Comparison of ENCODE assay signal across 3 cellular contexts in genomic region chr7:141598408-141598807, GRCh38.
TF ChIP-seq lines count a peak whose summit lies in the region.

No MANE protein-coding gene starts in this region.

TF ChIP-seq in HepG2, 621 proteins besides CTCF, POLR2A, EP300 and RAD21:
- TF ChIP-seq MAFK (conservative IDR thresholded peaks at IDR 0.05 in 1 of 2, IDR thresholded peaks at IDR 0.05 in 1 of 2; ENCODE audit: low read length in 2 of 2) (peak; percentile 60 to 79), NAIF1 (CRISPR knock-in tag; IDR thresholded peaks at IDR 0.05; ENCODE audit: borderline replicate concordance) (no peak), MAFF (IDR thresholded peaks at IDR 0.05; ENCODE audit: low read depth, low read length) (peak; percentile 53; the same call in 1 of the 2 replicates), ADNP (CRISPR knock-in tag; IDR thresholded peaks at IDR 0.05) (no peak)
- TF ChIP-seq, protein P1, sequence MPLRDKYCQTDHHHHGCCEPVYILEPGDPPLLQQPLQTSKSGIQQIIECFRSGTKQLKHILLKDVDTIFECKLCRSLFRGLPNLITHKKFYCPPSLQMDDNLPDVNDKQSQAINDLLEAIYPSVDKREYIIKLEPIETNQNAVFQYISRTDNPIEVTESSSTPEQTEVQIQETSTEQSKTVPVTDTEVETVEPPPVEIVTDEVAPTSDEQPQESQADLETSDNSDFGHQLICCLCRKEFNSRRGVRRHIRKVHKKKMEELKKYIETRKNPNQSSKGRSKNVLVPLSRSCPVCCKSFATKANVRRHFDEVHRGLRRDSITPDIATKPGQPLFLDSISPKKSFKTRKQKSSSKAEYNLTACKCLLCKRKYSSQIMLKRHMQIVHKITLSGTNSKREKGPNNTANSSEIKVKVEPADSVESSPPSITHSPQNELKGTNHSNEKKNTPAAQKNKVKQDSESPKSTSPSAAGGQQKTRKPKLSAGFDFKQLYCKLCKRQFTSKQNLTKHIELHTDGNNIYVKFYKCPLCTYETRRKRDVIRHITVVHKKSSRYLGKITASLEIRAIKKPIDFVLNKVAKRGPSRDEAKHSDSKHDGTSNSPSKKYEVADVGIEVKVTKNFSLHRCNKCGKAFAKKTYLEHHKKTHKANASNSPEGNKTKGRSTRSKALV (CRISPR knock-in tag; IDR thresholded peaks at IDR 0.05), result no peak

TF ChIP-seq in GM23338, 12 proteins besides CTCF, POLR2A, EP300 and RAD21 (continues in another document):
- TF ChIP-seq STAT1 (IDR thresholded peaks at IDR 0.05; ENCODE audit: unreplicated experiment) (no peak), ZNF462 (CRISPR knock-in tag; IDR thresholded peaks at IDR 0.05) (no peak), NANOG (IDR thresholded peaks at IDR 0.05; ENCODE audit: borderline replicate concordance) (no peak), EZH2phosphoT487 (IDR thresholded peaks at IDR 0.05; ENCODE audit: unreplicated experiment) (no peak), ETS1 (IDR thresholded peaks at IDR 0.05) (no peak)

TF ChIP-seq in K562, 482 proteins besides CTCF, POLR2A, EP300 and RAD21:
- TF ChIP-seq GABPB1 (CRISPR knock-in tag; IDR thresholded peaks at IDR 0.05), result no peak
- TF ChIP-seq ZNF316 (IDR thresholded peaks at IDR 0.05), result peak; percentile 88
- TF ChIP-seq, protein P2, sequence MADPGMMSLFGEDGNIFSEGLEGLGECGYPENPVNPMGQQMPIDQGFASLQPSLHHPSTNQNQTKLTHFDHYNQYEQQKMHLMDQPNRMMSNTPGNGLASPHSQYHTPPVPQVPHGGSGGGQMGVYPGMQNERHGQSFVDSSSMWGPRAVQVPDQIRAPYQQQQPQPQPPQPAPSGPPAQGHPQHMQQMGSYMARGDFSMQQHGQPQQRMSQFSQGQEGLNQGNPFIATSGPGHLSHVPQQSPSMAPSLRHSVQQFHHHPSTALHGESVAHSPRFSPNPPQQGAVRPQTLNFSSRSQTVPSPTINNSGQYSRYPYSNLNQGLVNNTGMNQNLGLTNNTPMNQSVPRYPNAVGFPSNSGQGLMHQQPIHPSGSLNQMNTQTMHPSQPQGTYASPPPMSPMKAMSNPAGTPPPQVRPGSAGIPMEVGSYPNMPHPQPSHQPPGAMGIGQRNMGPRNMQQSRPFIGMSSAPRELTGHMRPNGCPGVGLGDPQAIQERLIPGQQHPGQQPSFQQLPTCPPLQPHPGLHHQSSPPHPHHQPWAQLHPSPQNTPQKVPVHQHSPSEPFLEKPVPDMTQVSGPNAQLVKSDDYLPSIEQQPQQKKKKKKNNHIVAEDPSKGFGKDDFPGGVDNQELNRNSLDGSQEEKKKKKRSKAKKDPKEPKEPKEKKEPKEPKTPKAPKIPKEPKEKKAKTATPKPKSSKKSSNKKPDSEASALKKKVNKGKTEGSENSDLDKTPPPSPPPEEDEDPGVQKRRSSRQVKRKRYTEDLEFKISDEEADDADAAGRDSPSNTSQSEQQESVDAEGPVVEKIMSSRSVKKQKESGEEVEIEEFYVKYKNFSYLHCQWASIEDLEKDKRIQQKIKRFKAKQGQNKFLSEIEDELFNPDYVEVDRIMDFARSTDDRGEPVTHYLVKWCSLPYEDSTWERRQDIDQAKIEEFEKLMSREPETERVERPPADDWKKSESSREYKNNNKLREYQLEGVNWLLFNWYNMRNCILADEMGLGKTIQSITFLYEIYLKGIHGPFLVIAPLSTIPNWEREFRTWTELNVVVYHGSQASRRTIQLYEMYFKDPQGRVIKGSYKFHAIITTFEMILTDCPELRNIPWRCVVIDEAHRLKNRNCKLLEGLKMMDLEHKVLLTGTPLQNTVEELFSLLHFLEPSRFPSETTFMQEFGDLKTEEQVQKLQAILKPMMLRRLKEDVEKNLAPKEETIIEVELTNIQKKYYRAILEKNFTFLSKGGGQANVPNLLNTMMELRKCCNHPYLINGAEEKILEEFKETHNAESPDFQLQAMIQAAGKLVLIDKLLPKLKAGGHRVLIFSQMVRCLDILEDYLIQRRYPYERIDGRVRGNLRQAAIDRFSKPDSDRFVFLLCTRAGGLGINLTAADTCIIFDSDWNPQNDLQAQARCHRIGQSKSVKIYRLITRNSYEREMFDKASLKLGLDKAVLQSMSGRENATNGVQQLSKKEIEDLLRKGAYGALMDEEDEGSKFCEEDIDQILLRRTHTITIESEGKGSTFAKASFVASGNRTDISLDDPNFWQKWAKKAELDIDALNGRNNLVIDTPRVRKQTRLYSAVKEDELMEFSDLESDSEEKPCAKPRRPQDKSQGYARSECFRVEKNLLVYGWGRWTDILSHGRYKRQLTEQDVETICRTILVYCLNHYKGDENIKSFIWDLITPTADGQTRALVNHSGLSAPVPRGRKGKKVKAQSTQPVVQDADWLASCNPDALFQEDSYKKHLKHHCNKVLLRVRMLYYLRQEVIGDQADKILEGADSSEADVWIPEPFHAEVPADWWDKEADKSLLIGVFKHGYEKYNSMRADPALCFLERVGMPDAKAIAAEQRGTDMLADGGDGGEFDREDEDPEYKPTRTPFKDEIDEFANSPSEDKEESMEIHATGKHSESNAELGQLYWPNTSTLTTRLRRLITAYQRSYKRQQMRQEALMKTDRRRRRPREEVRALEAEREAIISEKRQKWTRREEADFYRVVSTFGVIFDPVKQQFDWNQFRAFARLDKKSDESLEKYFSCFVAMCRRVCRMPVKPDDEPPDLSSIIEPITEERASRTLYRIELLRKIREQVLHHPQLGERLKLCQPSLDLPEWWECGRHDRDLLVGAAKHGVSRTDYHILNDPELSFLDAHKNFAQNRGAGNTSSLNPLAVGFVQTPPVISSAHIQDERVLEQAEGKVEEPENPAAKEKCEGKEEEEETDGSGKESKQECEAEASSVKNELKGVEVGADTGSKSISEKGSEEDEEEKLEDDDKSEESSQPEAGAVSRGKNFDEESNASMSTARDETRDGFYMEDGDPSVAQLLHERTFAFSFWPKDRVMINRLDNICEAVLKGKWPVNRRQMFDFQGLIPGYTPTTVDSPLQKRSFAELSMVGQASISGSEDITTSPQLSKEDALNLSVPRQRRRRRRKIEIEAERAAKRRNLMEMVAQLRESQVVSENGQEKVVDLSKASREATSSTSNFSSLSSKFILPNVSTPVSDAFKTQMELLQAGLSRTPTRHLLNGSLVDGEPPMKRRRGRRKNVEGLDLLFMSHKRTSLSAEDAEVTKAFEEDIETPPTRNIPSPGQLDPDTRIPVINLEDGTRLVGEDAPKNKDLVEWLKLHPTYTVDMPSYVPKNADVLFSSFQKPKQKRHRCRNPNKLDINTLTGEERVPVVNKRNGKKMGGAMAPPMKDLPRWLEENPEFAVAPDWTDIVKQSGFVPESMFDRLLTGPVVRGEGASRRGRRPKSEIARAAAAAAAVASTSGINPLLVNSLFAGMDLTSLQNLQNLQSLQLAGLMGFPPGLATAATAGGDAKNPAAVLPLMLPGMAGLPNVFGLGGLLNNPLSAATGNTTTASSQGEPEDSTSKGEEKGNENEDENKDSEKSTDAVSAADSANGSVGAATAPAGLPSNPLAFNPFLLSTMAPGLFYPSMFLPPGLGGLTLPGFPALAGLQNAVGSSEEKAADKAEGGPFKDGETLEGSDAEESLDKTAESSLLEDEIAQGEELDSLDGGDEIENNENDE (IDR thresholded peaks at IDR 0.05; ENCODE audit: low read depth, low read length), result no peak
- TF ChIP-seq, protein P3, sequence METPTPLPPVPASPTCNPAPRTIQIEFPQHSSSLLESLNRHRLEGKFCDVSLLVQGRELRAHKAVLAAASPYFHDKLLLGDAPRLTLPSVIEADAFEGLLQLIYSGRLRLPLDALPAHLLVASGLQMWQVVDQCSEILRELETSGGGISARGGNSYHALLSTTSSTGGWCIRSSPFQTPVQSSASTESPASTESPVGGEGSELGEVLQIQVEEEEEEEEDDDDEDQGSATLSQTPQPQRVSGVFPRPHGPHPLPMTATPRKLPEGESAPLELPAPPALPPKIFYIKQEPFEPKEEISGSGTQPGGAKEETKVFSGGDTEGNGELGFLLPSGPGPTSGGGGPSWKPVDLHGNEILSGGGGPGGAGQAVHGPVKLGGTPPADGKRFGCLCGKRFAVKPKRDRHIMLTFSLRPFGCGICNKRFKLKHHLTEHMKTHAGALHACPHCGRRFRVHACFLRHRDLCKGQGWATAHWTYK (CRISPR knock-in tag; IDR thresholded peaks at IDR 0.05), result no peak
- TF ChIP-seq C11orf30 (IDR thresholded peaks at IDR 0.05; ENCODE audit: low read depth), result peak; percentile 65; the same call in 1 of the 2 replicates
- peak; percentile 54 for TF ChIP-seq MAFK (IDR thresholded peaks at IDR 0.05; ENCODE audit: low read length)
- no peak for TF ChIP-seq TGIF2 (CRISPR knock-in tag; IDR thresholded peaks at IDR 0.05)
- no peak for TF ChIP-seq ZNF133 (CRISPR knock-in tag; IDR thresholded peaks at IDR 0.05)
- TF ChIP-seq MAFG (tag; conservative IDR thresholded peaks at IDR 0.05), result peak; percentile 63
TF ChIP-seq in K562: peak in this region for 4.
